ENCODE assay signal across 1 cellular context in genomic region chr17:4014148-4014927, GRCh38.
TF ChIP-seq lines count a peak whose summit lies in the region.

No MANE protein-coding gene starts in this region.

TF ChIP-seq in HepG2, 621 proteins besides CTCF, POLR2A, EP300 and RAD21 (continued from another document and continues in another):
- TF ChIP-seq, protein P1, sequence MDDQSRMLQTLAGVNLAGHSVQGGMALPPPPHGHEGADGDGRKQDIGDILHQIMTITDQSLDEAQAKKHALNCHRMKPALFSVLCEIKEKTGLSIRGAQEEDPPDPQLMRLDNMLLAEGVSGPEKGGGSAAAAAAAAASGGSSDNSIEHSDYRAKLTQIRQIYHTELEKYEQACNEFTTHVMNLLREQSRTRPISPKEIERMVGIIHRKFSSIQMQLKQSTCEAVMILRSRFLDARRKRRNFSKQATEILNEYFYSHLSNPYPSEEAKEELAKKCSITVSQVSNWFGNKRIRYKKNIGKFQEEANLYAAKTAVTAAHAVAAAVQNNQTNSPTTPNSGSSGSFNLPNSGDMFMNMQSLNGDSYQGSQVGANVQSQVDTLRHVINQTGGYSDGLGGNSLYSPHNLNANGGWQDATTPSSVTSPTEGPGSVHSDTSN (CRISPR knock-in tag; IDR thresholded peaks at IDR 0.05; ENCODE audit: borderline replicate concordance): no peak
- TF ChIP-seq ZNF713 (CRISPR knock-in tag; IDR thresholded peaks at IDR 0.05) (no peak), RCOR2 (CRISPR knock-in tag; IDR thresholded peaks at IDR 0.05) (peak; percentile 71; the same call in 1 of the 2 replicates), ZNF607 (CRISPR knock-in tag; IDR thresholded peaks at IDR 0.05; ENCODE audit: borderline replicate concordance) (no peak), RBAK (CRISPR knock-in tag; IDR thresholded peaks at IDR 0.05) (peak; percentile 60; the same call in 1 of the 2 replicates), KDM3A (CRISPR knock-in tag; IDR thresholded peaks at IDR 0.05; ENCODE audit: low read depth) (peak; percentile 69; the same call in 1 of the 2 replicates), KLF15 (CRISPR knock-in tag; IDR thresholded peaks at IDR 0.05; ENCODE audit: borderline replicate concordance) (no peak), GMEB1 (CRISPR knock-in tag; IDR thresholded peaks at IDR 0.05; ENCODE audit: borderline replicate concordance) (peak; percentile 37; the same call in 1 of the 2 replicates), ZNF589 (CRISPR knock-in tag; conservative IDR thresholded peaks at IDR 0.05) (no peak), POLR2AphosphoS5 (IDR thresholded peaks at IDR 0.05; ENCODE audit: low read depth, low read length) (no peak), FOXJ3 (CRISPR knock-in tag; IDR thresholded peaks at IDR 0.05; ENCODE audit: borderline replicate concordance) (no peak; the same call in 1 of the 2 replicates), MEF2D (CRISPR knock-in tag; IDR thresholded peaks at IDR 0.05) (peak; percentile 44; the same call in 1 of the 2 replicates), ZNF44 (CRISPR knock-in tag; IDR thresholded peaks at IDR 0.05) (no peak; the same call in 1 of the 2 replicates), AHDC1 (CRISPR knock-in tag; IDR thresholded peaks at IDR 0.05; ENCODE audit: borderline replicate concordance) (no peak; the same call in 1 of the 2 replicates), CENPT (CRISPR knock-in tag; IDR thresholded peaks at IDR 0.05; ENCODE audit: low read depth) (no peak), ZNF768 (CRISPR knock-in tag; IDR thresholded peaks at IDR 0.05) (peak; percentile 96), ZNF883 (CRISPR knock-in tag; IDR thresholded peaks at IDR 0.05; ENCODE audit: not compliant biosample characterization) (no peak), NFE2L1 (CRISPR knock-in tag; IDR thresholded peaks at IDR 0.05; ENCODE audit: borderline replicate concordance) (no peak), ELF3 (CRISPR knock-in tag; IDR thresholded peaks at IDR 0.05) (peak; percentile 42; the same call in 1 of the 2 replicates), ZNF343 (CRISPR knock-in tag; IDR thresholded peaks at IDR 0.05) (no peak), ZBTB44 (CRISPR knock-in tag; IDR thresholded peaks at IDR 0.05) (no peak), CHD4 (IDR thresholded peaks at IDR 0.05; ENCODE audit: borderline replicate concordance, low read length) (no peak), ATF1 (CRISPR knock-in tag; IDR thresholded peaks at IDR 0.05) (no peak), ZNF570 (CRISPR knock-in tag; IDR thresholded peaks at IDR 0.05; ENCODE audit: borderline replicate concordance) (no peak), ZNF780A (CRISPR knock-in tag; IDR thresholded peaks at IDR 0.05) (no peak), KAT7 (CRISPR knock-in tag; IDR thresholded peaks at IDR 0.05; ENCODE audit: borderline replicate concordance) (peak; percentile 38; the same call in 1 of the 2 replicates), MAFK (conservative IDR thresholded peaks at IDR 0.05 in 1 of 2, IDR thresholded peaks at IDR 0.05 in 1 of 2; ENCODE audit: low read length in 2 of 2) (no peak), ZMYM4 (CRISPR knock-in tag; IDR thresholded peaks at IDR 0.05) (peak; percentile 85), KMT2A (CRISPR knock-in tag; IDR thresholded peaks at IDR 0.05) (no peak), EZH2 (conservative IDR thresholded peaks at IDR 0.05; ENCODE audit: low read depth, low read length) (no peak), CBX5 (CRISPR knock-in tag; IDR thresholded peaks at IDR 0.05; ENCODE audit: borderline replicate concordance) (peak; percentile 71; the same call in 1 of the 2 replicates), MAFG (CRISPR knock-in tag; IDR thresholded peaks at IDR 0.05) (no peak), ARID5B (CRISPR knock-in tag; IDR thresholded peaks at IDR 0.05) (peak; percentile 73), CBX1 (IDR thresholded peaks at IDR 0.05; ENCODE audit: low read depth) (peak; percentile 65), ONECUT2 (CRISPR knock-in tag; IDR thresholded peaks at IDR 0.05) (no peak), ZFP36L1 (CRISPR knock-in tag; IDR thresholded peaks at IDR 0.05) (no peak), ZNF660 (CRISPR knock-in tag; IDR thresholded peaks at IDR 0.05; ENCODE audit: borderline replicate concordance, low read depth) (no peak)
- TF ChIP-seq, protein P2, sequence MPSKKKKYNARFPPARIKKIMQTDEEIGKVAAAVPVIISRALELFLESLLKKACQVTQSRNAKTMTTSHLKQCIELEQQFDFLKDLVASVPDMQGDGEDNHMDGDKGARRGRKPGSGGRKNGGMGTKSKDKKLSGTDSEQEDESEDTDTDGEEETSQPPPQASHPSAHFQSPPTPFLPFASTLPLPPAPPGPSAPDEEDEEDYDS (CRISPR knock-in tag; IDR thresholded peaks at IDR 0.05): peak; percentile 49; the same call in 1 of the 2 replicates
- TF ChIP-seq, protein P3, sequence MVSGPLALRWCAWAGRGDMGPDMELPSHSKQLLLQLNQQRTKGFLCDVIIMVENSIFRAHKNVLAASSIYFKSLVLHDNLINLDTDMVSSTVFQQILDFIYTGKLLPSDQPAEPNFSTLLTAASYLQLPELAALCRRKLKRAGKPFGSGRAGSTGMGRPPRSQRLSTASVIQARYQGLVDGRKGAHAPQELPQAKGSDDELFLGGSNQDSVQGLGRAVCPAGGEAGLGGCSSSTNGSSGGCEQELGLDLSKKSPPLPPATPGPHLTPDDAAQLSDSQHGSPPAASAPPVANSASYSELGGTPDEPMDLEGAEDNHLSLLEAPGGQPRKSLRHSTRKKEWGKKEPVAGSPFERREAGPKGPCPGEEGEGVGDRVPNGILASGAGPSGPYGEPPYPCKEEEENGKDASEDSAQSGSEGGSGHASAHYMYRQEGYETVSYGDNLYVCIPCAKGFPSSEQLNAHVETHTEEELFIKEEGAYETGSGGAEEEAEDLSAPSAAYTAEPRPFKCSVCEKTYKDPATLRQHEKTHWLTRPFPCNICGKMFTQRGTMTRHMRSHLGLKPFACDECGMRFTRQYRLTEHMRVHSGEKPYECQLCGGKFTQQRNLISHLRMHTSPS (CRISPR knock-in tag; IDR thresholded peaks at IDR 0.05; ENCODE audit: low read depth): peak; percentile 83
- TF ChIP-seq, protein P4, sequence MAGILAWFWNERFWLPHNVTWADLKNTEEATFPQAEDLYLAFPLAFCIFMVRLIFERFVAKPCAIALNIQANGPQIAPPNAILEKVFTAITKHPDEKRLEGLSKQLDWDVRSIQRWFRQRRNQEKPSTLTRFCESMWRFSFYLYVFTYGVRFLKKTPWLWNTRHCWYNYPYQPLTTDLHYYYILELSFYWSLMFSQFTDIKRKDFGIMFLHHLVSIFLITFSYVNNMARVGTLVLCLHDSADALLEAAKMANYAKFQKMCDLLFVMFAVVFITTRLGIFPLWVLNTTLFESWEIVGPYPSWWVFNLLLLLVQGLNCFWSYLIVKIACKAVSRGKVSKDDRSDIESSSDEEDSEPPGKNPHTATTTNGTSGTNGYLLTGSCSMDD (CRISPR knock-in tag; IDR thresholded peaks at IDR 0.05): no peak
- TF ChIP-seq, protein P5, sequence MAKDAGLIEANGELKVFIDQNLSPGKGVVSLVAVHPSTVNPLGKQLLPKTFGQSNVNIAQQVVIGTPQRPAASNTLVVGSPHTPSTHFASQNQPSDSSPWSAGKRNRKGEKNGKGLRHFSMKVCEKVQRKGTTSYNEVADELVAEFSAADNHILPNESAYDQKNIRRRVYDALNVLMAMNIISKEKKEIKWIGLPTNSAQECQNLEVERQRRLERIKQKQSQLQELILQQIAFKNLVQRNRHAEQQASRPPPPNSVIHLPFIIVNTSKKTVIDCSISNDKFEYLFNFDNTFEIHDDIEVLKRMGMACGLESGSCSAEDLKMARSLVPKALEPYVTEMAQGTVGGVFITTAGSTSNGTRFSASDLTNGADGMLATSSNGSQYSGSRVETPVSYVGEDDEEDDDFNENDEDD (CRISPR knock-in tag; IDR thresholded peaks at IDR 0.05; ENCODE audit: borderline replicate concordance): peak; percentile 65; the same call in 1 of the 2 replicates
- TF ChIP-seq, protein P6, sequence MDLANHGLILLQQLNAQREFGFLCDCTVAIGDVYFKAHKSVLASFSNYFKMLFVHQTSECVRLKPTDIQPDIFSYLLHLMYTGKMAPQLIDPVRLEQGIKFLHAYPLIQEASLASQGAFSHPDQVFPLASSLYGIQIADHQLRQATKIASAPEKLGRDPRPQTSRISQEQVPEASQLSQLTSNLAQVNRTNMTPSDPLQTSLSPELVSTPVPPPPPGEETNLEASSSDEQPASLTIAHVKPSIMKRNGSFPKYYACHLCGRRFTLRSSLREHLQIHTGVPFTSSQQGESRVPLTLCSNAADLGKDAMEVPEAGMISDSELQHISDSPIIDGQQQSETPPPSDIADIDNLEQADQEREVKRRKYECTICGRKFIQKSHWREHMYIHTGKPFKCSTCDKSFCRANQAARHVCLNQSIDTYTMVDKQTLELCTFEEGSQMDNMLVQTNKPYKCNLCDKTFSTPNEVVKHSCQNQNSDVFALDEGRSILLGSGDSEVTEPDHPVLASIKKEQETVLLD (CRISPR knock-in tag; IDR thresholded peaks at IDR 0.05; ENCODE audit: low read depth): no peak
